In genomic region chr1:54407957-54408700, GRCh38 we compare ENCODE assay signal across 8 cellular contexts. TPM values are rescaled to one million over a fixed set of nuclear protein-coding genes. Genes with fewer than 3 reads are reported as not detected.
DNase-seq lines count a peak whose midpoint lies in the region; ATAC-seq and TF ChIP-seq lines count a peak whose summit lies in the region.

No MANE protein-coding gene starts in this region.

- CTCF ChIA-PET in activated naive CD4-positive, alpha-beta T cell treated with anti-CD3 and anti-CD28 coated beads for 36 hours (lab: Charles Lee): interaction anchor here (2.3 kb wide), 1 partner anchor 81 kb away, joined by 12 read pairs; no protein-coding TSS in a partner anchor
- CTCF ChIA-PET in GM10248 (lab: Yijun Ruan, JAX): interaction anchor here (1.6 to 2.5 kb wide), 4 partner anchors 14 to 82 kb away, joined by 5 to 9 read pairs (median 8); no protein-coding TSS in a partner anchor

- no peak for ATAC-seq in GM18502 (IDR thresholded peaks at IDR 0.05; ENCODE audit: poor library complexity, unreplicated experiment)

- H3K27ac Mint-ChIP-seq in activated naive CD4-positive, alpha-beta T cell treated with anti-CD3 and anti-CD28 coated beads for 36 hours: peak overlapping the region; percentile 59
- H3K27ac Mint-ChIP-seq in neural crest cell (ENCODE audit: unreplicated experiment): peak overlapping the region; percentile 90

- no peaks in the 10 kb centered on the region for H3K27me3 Mint-ChIP-seq in activated naive CD4-positive, alpha-beta T cell treated with anti-CD3 and anti-CD28 coated beads for 36 hours (ENCODE audit: low read depth)
- no peaks in the 10 kb centered on the region for H3K27me3 Mint-ChIP-seq in neural crest cell (ENCODE audit: low read depth)

- peaks cover 12% of the 10 kb centered on the region for H3K36me3 Mint-ChIP-seq in activated naive CD4-positive, alpha-beta T cell treated with anti-CD3 and anti-CD28 coated beads for 36 hours (ENCODE audit: low read depth)
- H3K36me3 Mint-ChIP-seq in neural crest cell (ENCODE audit: low read depth): peaks cover 4% of the 10 kb centered on the region

- DNase-seq in activated naive CD4-positive, alpha-beta T cell treated with anti-CD3 and anti-CD28 coated beads for 36 hours: peak; percentile 18
- DNase-seq in activated naive CD4-positive, alpha-beta T cell treated with Interleukin-2 at 50 U/mL for 16 hours: no peak
- DNase-seq in SK-N-MC (ENCODE audit: low read depth, low spot score): no peak
- DNase-seq in epithelial cell of esophagus (ENCODE audit: low read depth): peak; percentile 87
- no peak for DNase-seq in neural crest cell (ENCODE audit: low read depth, low spot score)
- no peak for DNase-seq in GM10248 (ENCODE audit: extremely low spot score)
- no peak for DNase-seq in central memory CD4-positive, alpha-beta T cell

- no peaks in the 10 kb centered on the region for H3K9me3 ChIP-seq in SK-N-MC (ENCODE audit: low read depth, low read length)

- H3K4me1 Mint-ChIP-seq in activated naive CD4-positive, alpha-beta T cell treated with anti-CD3 and anti-CD28 coated beads for 36 hours (ENCODE audit: low read depth): peaks cover 49% of the 10 kb centered on the region
- peaks cover 68% of the 10 kb centered on the region for H3K4me1 Mint-ChIP-seq in neural crest cell

- intact Hi-C loops in activated naive CD4-positive, alpha-beta T cell treated with anti-CD3 and anti-CD28 coated beads for 36 hours (cut with micrococcal nuclease): loop anchor here (1.0 to 10.0 kb wide), 13 partner anchors 9 to 569 kb away; partner anchors contain the start of genes CYB5RL, MRPL37, NDC1 and PARS2

- peak overlapping the region; percentile 86 for H3K4me3 ChIP-seq in SK-N-MC
- H3K4me3 ChIP-seq in epithelial cell of esophagus (ENCODE audit: low read length): no peak overlapping the region

- H3K27ac ChIP-seq in SK-N-MC: peak overlapping the region; percentile 90

- H3K9me3 Mint-ChIP-seq in activated naive CD4-positive, alpha-beta T cell treated with anti-CD3 and anti-CD28 coated beads for 36 hours: no peaks in the 10 kb centered on the region
- H3K9me3 Mint-ChIP-seq in neural crest cell: no peaks in the 10 kb centered on the region

- no peak for TF ChIP-seq CTCF in epithelial cell of esophagus (IDR thresholded peaks at IDR 0.05; ENCODE audit: insufficient read depth, low read depth, low read length, missing control alignments)
- no peak for TF ChIP-seq CTCF in neural crest cell (conservative IDR thresholded peaks at IDR 0.05)
- TF ChIP-seq CTCF in GM10248 (IDR thresholded peaks at IDR 0.05; ENCODE audit: control extremely low read depth, extremely low read depth, low read depth, missing control alignments): no peak

- H3K36me3 ChIP-seq in SK-N-MC (ENCODE audit: insufficient read depth, low read length): peaks cover 11% of the 10 kb centered on the region

- H3K4me3 Mint-ChIP-seq in activated naive CD4-positive, alpha-beta T cell treated with anti-CD3 and anti-CD28 coated beads for 36 hours: no peak overlapping the region
- peak overlapping the region; percentile 99 for H3K4me3 Mint-ChIP-seq in neural crest cell

- POLR2A ChIA-PET in GM10248 (lab: Yijun Ruan, JAX): no interaction called here

- H3K9ac ChIP-seq in SK-N-MC (ENCODE audit: insufficient read length): peak overlapping the region; percentile 23

RNA-seq across cellular contexts. Expression of gene SSBP3, which starts 1.9 kb away (rescaled TPM):
- 10 to 100 TPM; 55.0 to 58.3 TPM for total RNA-seq in activated naive CD4-positive, alpha-beta T cell treated with anti-CD3 and anti-CD28 coated beads for 36 hours
- 94.3 and 99.0 TPM in 2 replicates for total RNA-seq in neural crest cell

Comparison
In these comparisons a context has a peak if more than half of its experiments do, and no peak if none do; other contexts are left out.
1. DNase-seq: peak in activated naive CD4-positive, alpha-beta T cell treated with anti-CD3 and anti-CD28 coated beads for 36 hours (single experiment) and epithelial cell of esophagus (single experiment); none in activated naive CD4-positive, alpha-beta T cell treated with Interleukin-2 at 50 U/mL for 16 hours (single experiment), SK-N-MC (single experiment), neural crest cell (single experiment), GM10248 (single experiment) and central memory CD4-positive, alpha-beta T cell (single experiment).